ENCODE assay signal across 2 cellular contexts in the genomic region with DNA sequence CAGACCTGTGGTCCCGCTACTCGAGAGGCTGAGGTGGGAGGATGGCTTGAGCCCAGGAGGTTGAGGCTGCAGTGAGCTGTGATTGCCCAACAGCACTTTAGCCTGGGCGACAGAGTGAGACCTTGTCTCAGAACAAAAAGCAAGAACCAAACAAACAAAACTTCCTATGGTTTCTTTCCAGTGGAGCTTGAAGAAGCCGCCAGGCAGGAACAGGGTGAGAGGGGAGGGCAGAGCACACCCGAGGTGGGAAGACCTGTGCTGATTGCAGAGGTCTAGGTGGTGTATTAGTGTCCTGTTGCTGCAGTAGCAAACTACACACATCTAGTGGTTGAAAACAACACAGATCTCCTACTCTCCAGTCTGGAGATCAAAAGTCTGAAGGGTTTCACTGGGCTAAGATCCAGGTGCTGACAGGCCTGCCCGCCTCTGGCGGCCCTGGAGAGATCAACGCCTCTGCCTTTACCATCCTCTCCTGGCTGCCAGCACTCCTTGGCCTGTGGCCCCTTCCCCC.
TF ChIP-seq lines count a peak whose summit lies in the region.

No MANE protein-coding gene starts in this region.

TF ChIP-seq in SK-N-SH, 30 proteins besides CTCF, POLR2A, EP300 and RAD21 (continued from another document):
- TF ChIP-seq MAX (IDR thresholded peaks at IDR 0.05; ENCODE audit: low read depth), result no peak
- TF ChIP-seq CHD2 (IDR thresholded peaks at IDR 0.05; ENCODE audit: low read length, partially characterized antibody), result no peak
- TF ChIP-seq NFIC (IDR thresholded peaks at IDR 0.05; ENCODE audit: borderline replicate concordance), result no peak
- no peak for TF ChIP-seq FOSL2 (IDR thresholded peaks at IDR 0.05; ENCODE audit: borderline replicate concordance, low read depth)
- no peak for TF ChIP-seq EZH2phosphoT487 (IDR thresholded peaks at IDR 0.05; ENCODE audit: borderline replicate concordance, low read depth)
- TF ChIP-seq SMC3 (IDR thresholded peaks at IDR 0.05; ENCODE audit: low read depth, low read length), result no peak
- no peak for TF ChIP-seq FOXM1 (IDR thresholded peaks at IDR 0.05; ENCODE audit: low read depth)
- TF ChIP-seq, protein P1, sequence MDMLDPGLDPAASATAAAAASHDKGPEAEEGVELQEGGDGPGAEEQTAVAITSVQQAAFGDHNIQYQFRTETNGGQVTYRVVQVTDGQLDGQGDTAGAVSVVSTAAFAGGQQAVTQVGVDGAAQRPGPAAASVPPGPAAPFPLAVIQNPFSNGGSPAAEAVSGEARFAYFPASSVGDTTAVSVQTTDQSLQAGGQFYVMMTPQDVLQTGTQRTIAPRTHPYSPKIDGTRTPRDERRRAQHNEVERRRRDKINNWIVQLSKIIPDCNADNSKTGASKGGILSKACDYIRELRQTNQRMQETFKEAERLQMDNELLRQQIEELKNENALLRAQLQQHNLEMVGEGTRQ (IDR thresholded peaks at IDR 0.05; ENCODE audit: borderline replicate concordance, low read depth, low read length), result no peak
- no peak for TF ChIP-seq RCOR1 (IDR thresholded peaks at IDR 0.05; ENCODE audit: low read length)
- no peak for TF ChIP-seq ELF1 (IDR thresholded peaks at IDR 0.05)
- TF ChIP-seq, protein P2, sequence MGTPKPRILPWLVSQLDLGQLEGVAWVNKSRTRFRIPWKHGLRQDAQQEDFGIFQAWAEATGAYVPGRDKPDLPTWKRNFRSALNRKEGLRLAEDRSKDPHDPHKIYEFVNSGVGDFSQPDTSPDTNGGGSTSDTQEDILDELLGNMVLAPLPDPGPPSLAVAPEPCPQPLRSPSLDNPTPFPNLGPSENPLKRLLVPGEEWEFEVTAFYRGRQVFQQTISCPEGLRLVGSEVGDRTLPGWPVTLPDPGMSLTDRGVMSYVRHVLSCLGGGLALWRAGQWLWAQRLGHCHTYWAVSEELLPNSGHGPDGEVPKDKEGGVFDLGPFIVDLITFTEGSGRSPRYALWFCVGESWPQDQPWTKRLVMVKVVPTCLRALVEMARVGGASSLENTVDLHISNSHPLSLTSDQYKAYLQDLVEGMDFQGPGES (IDR thresholded peaks at IDR 0.05; ENCODE audit: low read depth, low read length), result no peak
- TF ChIP-seq MEF2A (IDR thresholded peaks at IDR 0.05; ENCODE audit: borderline replicate concordance, low read depth), result no peak
- TF ChIP-seq NRF1 (IDR thresholded peaks at IDR 0.05; ENCODE audit: low read depth, low read length), result no peak
- TF ChIP-seq RFX5 (IDR thresholded peaks at IDR 0.05; ENCODE audit: low read length), result no peak
- no peak for TF ChIP-seq YY1 (IDR thresholded peaks at IDR 0.05; ENCODE audit: low read depth)
- TF ChIP-seq SIN3A (IDR thresholded peaks at IDR 0.05; ENCODE audit: borderline replicate concordance, low read depth, low read length), result no peak
- no peak for TF ChIP-seq TCF12 (IDR thresholded peaks at IDR 0.05)

TF ChIP-seq in SK-N-SH treated with all-trans-retinoic acid at 6 μM for 48 hours, 23 proteins besides CTCF, POLR2A, EP300 and RAD21 (continued from another document):
- TF ChIP-seq ZFP3 (CRISPR knock-in tag; IDR thresholded peaks at IDR 0.05) (no peak), ARNTL (CRISPR knock-in tag; IDR thresholded peaks at IDR 0.05; ENCODE audit: borderline replicate concordance, low read depth) (no peak), GLIS3 (CRISPR knock-in tag; IDR thresholded peaks at IDR 0.05) (no peak), ESRRG (CRISPR knock-in tag; IDR thresholded peaks at IDR 0.05) (no peak), ISL1 (CRISPR knock-in tag; IDR thresholded peaks at IDR 0.05) (no peak), RARB (CRISPR knock-in tag; IDR thresholded peaks at IDR 0.05) (no peak), TOX (CRISPR knock-in tag; IDR thresholded peaks at IDR 0.05; ENCODE audit: borderline replicate concordance) (no peak), ZC3H10 (CRISPR knock-in tag; IDR thresholded peaks at IDR 0.05) (no peak)
